ENCODE assay signal across 1 cellular context in the genomic region with DNA sequence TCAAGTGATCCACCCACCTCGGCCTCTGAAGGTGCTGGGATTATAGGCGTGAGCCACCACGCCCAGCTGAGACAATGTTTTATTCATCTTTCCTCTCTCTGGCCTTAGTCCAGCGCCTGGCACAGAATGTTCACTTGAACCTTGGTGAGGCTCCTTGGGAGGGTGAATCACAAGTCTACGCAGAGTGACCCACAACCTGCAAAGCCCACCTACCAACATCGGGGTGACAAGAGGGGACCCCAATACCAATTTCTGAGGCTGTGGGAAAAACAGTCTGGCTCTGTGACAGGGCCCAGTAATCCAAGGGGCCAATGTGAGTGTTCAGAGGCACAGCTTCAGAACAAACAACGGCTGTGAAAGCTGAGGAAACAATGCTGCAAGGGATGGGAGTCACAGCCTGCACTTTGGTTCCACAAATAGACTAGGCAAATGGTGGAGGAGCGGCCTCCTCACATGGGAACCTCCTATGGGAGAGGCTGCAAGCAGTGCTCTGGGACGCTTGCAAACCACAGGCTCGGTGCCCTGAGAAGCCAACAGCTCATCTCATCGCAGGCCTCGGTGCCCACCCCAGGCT.
TF ChIP-seq lines count a peak whose summit lies in the region.

No MANE protein-coding gene starts in this region.

TF ChIP-seq in GM23338, 12 proteins besides CTCF, POLR2A, EP300 and RAD21:
- TF ChIP-seq, protein P1, sequence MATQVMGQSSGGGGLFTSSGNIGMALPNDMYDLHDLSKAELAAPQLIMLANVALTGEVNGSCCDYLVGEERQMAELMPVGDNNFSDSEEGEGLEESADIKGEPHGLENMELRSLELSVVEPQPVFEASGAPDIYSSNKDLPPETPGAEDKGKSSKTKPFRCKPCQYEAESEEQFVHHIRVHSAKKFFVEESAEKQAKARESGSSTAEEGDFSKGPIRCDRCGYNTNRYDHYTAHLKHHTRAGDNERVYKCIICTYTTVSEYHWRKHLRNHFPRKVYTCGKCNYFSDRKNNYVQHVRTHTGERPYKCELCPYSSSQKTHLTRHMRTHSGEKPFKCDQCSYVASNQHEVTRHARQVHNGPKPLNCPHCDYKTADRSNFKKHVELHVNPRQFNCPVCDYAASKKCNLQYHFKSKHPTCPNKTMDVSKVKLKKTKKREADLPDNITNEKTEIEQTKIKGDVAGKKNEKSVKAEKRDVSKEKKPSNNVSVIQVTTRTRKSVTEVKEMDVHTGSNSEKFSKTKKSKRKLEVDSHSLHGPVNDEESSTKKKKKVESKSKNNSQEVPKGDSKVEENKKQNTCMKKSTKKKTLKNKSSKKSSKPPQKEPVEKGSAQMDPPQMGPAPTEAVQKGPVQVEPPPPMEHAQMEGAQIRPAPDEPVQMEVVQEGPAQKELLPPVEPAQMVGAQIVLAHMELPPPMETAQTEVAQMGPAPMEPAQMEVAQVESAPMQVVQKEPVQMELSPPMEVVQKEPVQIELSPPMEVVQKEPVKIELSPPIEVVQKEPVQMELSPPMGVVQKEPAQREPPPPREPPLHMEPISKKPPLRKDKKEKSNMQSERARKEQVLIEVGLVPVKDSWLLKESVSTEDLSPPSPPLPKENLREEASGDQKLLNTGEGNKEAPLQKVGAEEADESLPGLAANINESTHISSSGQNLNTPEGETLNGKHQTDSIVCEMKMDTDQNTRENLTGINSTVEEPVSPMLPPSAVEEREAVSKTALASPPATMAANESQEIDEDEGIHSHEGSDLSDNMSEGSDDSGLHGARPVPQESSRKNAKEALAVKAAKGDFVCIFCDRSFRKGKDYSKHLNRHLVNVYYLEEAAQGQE (IDR thresholded peaks at IDR 0.05; ENCODE audit: unreplicated experiment): no peak
- TF ChIP-seq, protein P2, sequence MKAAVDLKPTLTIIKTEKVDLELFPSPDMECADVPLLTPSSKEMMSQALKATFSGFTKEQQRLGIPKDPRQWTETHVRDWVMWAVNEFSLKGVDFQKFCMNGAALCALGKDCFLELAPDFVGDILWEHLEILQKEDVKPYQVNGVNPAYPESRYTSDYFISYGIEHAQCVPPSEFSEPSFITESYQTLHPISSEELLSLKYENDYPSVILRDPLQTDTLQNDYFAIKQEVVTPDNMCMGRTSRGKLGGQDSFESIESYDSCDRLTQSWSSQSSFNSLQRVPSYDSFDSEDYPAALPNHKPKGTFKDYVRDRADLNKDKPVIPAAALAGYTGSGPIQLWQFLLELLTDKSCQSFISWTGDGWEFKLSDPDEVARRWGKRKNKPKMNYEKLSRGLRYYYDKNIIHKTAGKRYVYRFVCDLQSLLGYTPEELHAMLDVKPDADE (IDR thresholded peaks at IDR 0.05): no peak
- TF ChIP-seq JUNB (IDR thresholded peaks at IDR 0.05; ENCODE audit: unreplicated experiment) (no peak), ZNF331 (CRISPR knock-in tag; IDR thresholded peaks at IDR 0.05; ENCODE audit: low read depth) (no peak), EZH2 (IDR thresholded peaks at IDR 0.05; ENCODE audit: low read depth, unreplicated experiment) (no peak), POLR2AphosphoS5 (IDR thresholded peaks at IDR 0.05; ENCODE audit: low read depth) (no peak)
